In genomic region chr2:162333968-162334367, GRCh38 we compare ENCODE assay signal across 1 cellular context.
A peak's percentile ranks its signal among the peaks of the same experiment; 100 is the strongest.
TF ChIP-seq lines count a peak whose summit lies in the region.

No MANE protein-coding gene starts in this region.

TF ChIP-seq in HepG2, 621 proteins besides CTCF, POLR2A, EP300 and RAD21 (continued from another document and continues in another):
- TF ChIP-seq TERF1 (CRISPR knock-in tag; IDR thresholded peaks at IDR 0.05), result no peak
- no peak for TF ChIP-seq ARNT2 (CRISPR knock-in tag; IDR thresholded peaks at IDR 0.05; ENCODE audit: low read depth)
- TF ChIP-seq ZNF331 (CRISPR knock-in tag; IDR thresholded peaks at IDR 0.05), result no peak
- no peak for TF ChIP-seq TARDBP (CRISPR knock-in tag; IDR thresholded peaks at IDR 0.05)
- TF ChIP-seq ZNF609 (CRISPR knock-in tag; IDR thresholded peaks at IDR 0.05; ENCODE audit: borderline replicate concordance), result no peak
- no peak for TF ChIP-seq ZFP90 (CRISPR knock-in tag; IDR thresholded peaks at IDR 0.05; ENCODE audit: borderline replicate concordance)
- peak; percentile 37 for TF ChIP-seq XRCC5 (optimal IDR thresholded peaks at IDR 0.05; ENCODE audit: low read length)
- TF ChIP-seq MATR3 (CRISPR knock-in tag; IDR thresholded peaks at IDR 0.05), result no peak
- no peak for TF ChIP-seq ZKSCAN8 (CRISPR knock-in tag; IDR thresholded peaks at IDR 0.05; ENCODE audit: borderline replicate concordance)
- no peak for TF ChIP-seq FOXP4 (CRISPR knock-in tag; IDR thresholded peaks at IDR 0.05)
- TF ChIP-seq PTBP1 (IDR thresholded peaks at IDR 0.05; ENCODE audit: low read depth, low read length, poor library complexity, severe bottlenecking), result no peak
- no peak for TF ChIP-seq HES4 (CRISPR knock-in tag; IDR thresholded peaks at IDR 0.05; ENCODE audit: borderline replicate concordance)
- no peak for TF ChIP-seq ZNF562 (CRISPR knock-in tag; IDR thresholded peaks at IDR 0.05; ENCODE audit: borderline replicate concordance)
- no peak for TF ChIP-seq FOXK1 (CRISPR knock-in tag; IDR thresholded peaks at IDR 0.05; ENCODE audit: borderline replicate concordance, low read depth)
- no peak for TF ChIP-seq MTF2 (CRISPR knock-in tag; IDR thresholded peaks at IDR 0.05; ENCODE audit: borderline replicate concordance)
- no peak for TF ChIP-seq HBP1 (CRISPR knock-in tag; IDR thresholded peaks at IDR 0.05; ENCODE audit: low read depth)
- no peak for TF ChIP-seq GABPA (IDR thresholded peaks at IDR 0.05; ENCODE audit: low read depth, low read length)
- TF ChIP-seq GABPA (CRISPR knock-in tag; IDR thresholded peaks at IDR 0.05; ENCODE audit: low read depth), result no peak
- no peak for TF ChIP-seq FOXO1 (CRISPR knock-in tag; IDR thresholded peaks at IDR 0.05)
- TF ChIP-seq MAFK (conservative IDR thresholded peaks at IDR 0.05 in 1 of 2, IDR thresholded peaks at IDR 0.05 in 1 of 2; ENCODE audit: low read length in 2 of 2), result peak; percentile 63 to 70; a peak in 3 of 4 replicates
- TF ChIP-seq FOXP1 (IDR thresholded peaks at IDR 0.05), result no peak
- TF ChIP-seq FOXP1 (CRISPR knock-in tag; IDR thresholded peaks at IDR 0.05), result no peak
- no peak for TF ChIP-seq PPARG (CRISPR knock-in tag; conservative IDR thresholded peaks at IDR 0.05)
- no peak for TF ChIP-seq SATB2 (CRISPR knock-in tag; IDR thresholded peaks at IDR 0.05)
- no peak for TF ChIP-seq ZBTB34 (CRISPR knock-in tag; IDR thresholded peaks at IDR 0.05)
- no peak for TF ChIP-seq UBTF (CRISPR knock-in tag; IDR thresholded peaks at IDR 0.05)
- TF ChIP-seq NFKB2 (CRISPR knock-in tag; IDR thresholded peaks at IDR 0.05; ENCODE audit: borderline replicate concordance), result no peak
- no peak for TF ChIP-seq IRF9 (CRISPR knock-in tag; IDR thresholded peaks at IDR 0.05; ENCODE audit: borderline replicate concordance)
- TF ChIP-seq EZH2 (conservative IDR thresholded peaks at IDR 0.05; ENCODE audit: low read depth, low read length), result no peak
- no peak for TF ChIP-seq DR1 (CRISPR knock-in tag; IDR thresholded peaks at IDR 0.05)
- TF ChIP-seq RERE (CRISPR knock-in tag; IDR thresholded peaks at IDR 0.05; ENCODE audit: low read depth), result no peak
- no peak for TF ChIP-seq ZNF503 (CRISPR knock-in tag; IDR thresholded peaks at IDR 0.05)
- peak; percentile 68 for TF ChIP-seq MAFF (IDR thresholded peaks at IDR 0.05; ENCODE audit: low read depth, low read length)
- no peak for TF ChIP-seq THAP8 (CRISPR knock-in tag; IDR thresholded peaks at IDR 0.05; ENCODE audit: borderline replicate concordance)
- TF ChIP-seq ZNF530 (CRISPR knock-in tag; IDR thresholded peaks at IDR 0.05; ENCODE audit: low read depth), result no peak
